ENCODE assay signal across 23 cellular contexts in the genomic region with DNA sequence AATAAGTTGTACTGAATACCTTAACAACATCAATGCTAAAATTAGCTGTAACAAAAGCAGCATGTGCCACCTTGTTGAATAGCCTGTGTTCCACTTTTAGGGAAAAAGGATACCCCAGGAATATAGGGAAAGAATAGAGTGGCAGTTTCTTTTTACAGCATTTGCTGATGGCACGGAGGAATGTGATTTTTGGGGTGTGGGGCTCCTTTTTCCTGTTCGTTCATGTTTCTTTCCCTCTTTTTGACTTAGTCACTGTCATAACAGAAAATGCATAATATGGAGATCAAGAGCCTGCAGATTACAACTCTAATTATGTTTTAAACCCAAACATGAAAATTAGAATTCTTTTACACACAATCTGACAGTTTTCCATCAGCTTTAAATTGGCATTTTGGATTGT.
DNase-seq lines count a peak whose midpoint lies in the region; ATAC-seq and TF ChIP-seq lines count a peak whose summit lies in the region.
"Had no signal": no experiment of that assay in that cellular context is flagged by ENCODE, and none has a peak within 500 bp of the region (broad histone marks: within the 10 kb centered on the region; RNA-seq: fewer than 3 reads in every experiment).

No MANE protein-coding gene starts in this region.

- H3K4me2 ChIP-seq in skeletal muscle satellite cell (ENCODE audit: low read length), result peak overlapping the region; percentile 53
- H3K4me2 ChIP-seq: A549 had no signal

- H3K27me3 Mint-ChIP-seq in activated CD4-positive, alpha-beta T cell treated with anti-CD3 and anti-CD28 coated beads, Interleukin-2, amount 10 ng/mL, durations not matched to agents 24 days and 14 days, result peaks cover 11% of the 10 kb centered on the region
- H3K27me3 Mint-ChIP-seq: IgD-negative memory B cell had no signal

- TF ChIP-seq CTCF in RWPE1 (conservative IDR thresholded peaks at IDR 0.05; ENCODE audit: low read depth), result no peak

- no peak overlapping the region for H3K4me3 ChIP-seq in skeletal muscle satellite cell (ENCODE audit: low read length)
- H3K4me3 ChIP-seq: A549, ascending aorta, gastroesophageal sphincter, MG63, transverse colon had no signal

- H3K4me3 Mint-ChIP-seq in activated CD4-positive, alpha-beta T cell treated with anti-CD3 and anti-CD28 coated beads, Interleukin-2, amount 10 ng/mL, durations not matched to agents 24 days and 14 days, result peak overlapping the region; percentile 24
- H3K4me3 Mint-ChIP-seq: activated naive CD4-positive, alpha-beta T cell treated with anti-CD3 and anti-CD28 coated beads, Interleukin-2, amount 50 U/mL, for 24 hours; H9; IgD-negative memory B cell had no signal

- CTCF ChIA-PET in RWPE1 (lab: Yijun Ruan, JAX), result no interaction called here

- H3K4me1 ChIP-seq in skeletal muscle satellite cell (ENCODE audit: control insufficient read depth, insufficient read depth, low read length), result peaks cover 17% of the 10 kb centered on the region

- peaks cover 56% of the 10 kb centered on the region for H3K4me1 Mint-ChIP-seq in activated CD4-positive, alpha-beta T cell treated with anti-CD3 and anti-CD28 coated beads, Interleukin-2, amount 10 ng/mL, durations not matched to agents 24 days and 14 days

- H3K27ac ChIP-seq in RWPE1, result no peak overlapping the region
- H3K27ac ChIP-seq in epithelial cell of prostate, result peak overlapping the region; percentile 25
- H3K27ac ChIP-seq: ascending aorta, neutrophil, transverse colon had no signal

- POLR2A ChIA-PET in RWPE1 (lab: Yijun Ruan, JAX; ENCODE audit: low non-redundant PET), result no interaction called here

- intact Hi-C loops in activated CD4-positive, alpha-beta T cell treated with anti-CD3 and anti-CD28 coated beads, Interleukin-2, amount 10 ng/mL, durations not matched to agents 24 days and 14 days (cut with micrococcal nuclease), result no loop called here
- intact Hi-C loops in posterior cingulate gyrus (cut with DNase I), result no loop called here

- no peak for DNase-seq in activated CD4-positive, alpha-beta T cell treated with anti-CD3 and anti-CD28 coated beads, Interleukin-2, amount 10 ng/mL, durations not matched to agents 24 days and 14 days
- no peak for DNase-seq in activated CD4-positive, alpha-beta T cell treated with anti-CD3 and anti-CD28 coated beads, Interleukin-2, amount 50 U/mL, for 1 hour
- DNase-seq in RWPE1 (ENCODE audit: low spot score) (peak; percentile 46), epithelial cell of prostate (ENCODE audit: low read depth, low spot score) (no peak), activated T-cell treated with anti-CD3 and anti-CD28 coated beads for 4 hours (no peak), posterior cingulate gyrus (no peak)
- DNase-seq: activated T-cell treated with anti-CD3 and anti-CD28 coated beads, Interleukin-2, amount 50 U/mL, for 48 hours; C1 segment of cervical spinal cord; cerebellar nuclear complex; H9; hypothalamus; MG63; NCI-H1417 treated with DMSO at 0.1 percent for 48 hours; transverse colon had no signal

- no peak for ATAC-seq in GM18520 (IDR thresholded peaks at IDR 0.05; ENCODE audit: unreplicated experiment)
- ATAC-seq: A549; activated CD4-positive, CD25-positive, alpha-beta regulatory T cell treated with anti-CD3 and anti-CD28 coated beads, Interleukin-2, amount 50 U/mL, for 24 hours; gastroesophageal sphincter had no signal

- H3K36me3 ChIP-seq in skeletal muscle satellite cell (ENCODE audit: insufficient read depth, low read length), result peaks cover 3% of the 10 kb centered on the region
- H3K36me3 ChIP-seq: ascending aorta, neutrophil, transverse colon had no signal

- H3K36me3 Mint-ChIP-seq in activated CD4-positive, alpha-beta T cell treated with anti-CD3 and anti-CD28 coated beads, Interleukin-2, amount 10 ng/mL, durations not matched to agents 24 days and 14 days (ENCODE audit: low read depth), result peaks cover 6% of the 10 kb centered on the region
- H3K36me3 Mint-ChIP-seq: activated naive CD4-positive, alpha-beta T cell treated with anti-CD3 and anti-CD28 coated beads, Interleukin-2, amount 50 U/mL, for 24 hours; IgD-negative memory B cell had no signal

- no peaks in the 10 kb centered on the region for H3K9me3 ChIP-seq in skeletal muscle satellite cell (replicated peaks; ENCODE audit: low read length)
- H3K9me3 ChIP-seq: ascending aorta, gastroesophageal sphincter, neutrophil, transverse colon had no signal

- no peak overlapping the region for H3K27ac Mint-ChIP-seq in activated CD4-positive, alpha-beta T cell treated with anti-CD3 and anti-CD28 coated beads, Interleukin-2, amount 10 ng/mL, durations not matched to agents 24 days and 14 days
- H3K27ac Mint-ChIP-seq: activated naive CD4-positive, alpha-beta T cell treated with anti-CD3 and anti-CD28 coated beads, Interleukin-2, amount 50 U/mL, for 24 hours; H9; IgD-negative memory B cell had no signal

- H3K9me3 Mint-ChIP-seq in activated CD4-positive, alpha-beta T cell treated with anti-CD3 and anti-CD28 coated beads, Interleukin-2, amount 10 ng/mL, durations not matched to agents 24 days and 14 days, result no peaks in the 10 kb centered on the region
- H3K9me3 Mint-ChIP-seq: activated naive CD4-positive, alpha-beta T cell treated with anti-CD3 and anti-CD28 coated beads, Interleukin-2, amount 50 U/mL, for 24 hours; IgD-negative memory B cell had no signal

- H3K9ac ChIP-seq in skeletal muscle satellite cell (ENCODE audit: low read depth, low read length), result no peak overlapping the region

- no peaks in the 10 kb centered on the region for H3K27me3 ChIP-seq in skeletal muscle satellite cell (ENCODE audit: control insufficient read depth, insufficient read depth, low read length)
- H3K27me3 ChIP-seq: ascending aorta, gastroesophageal sphincter, MG63, neutrophil, transverse colon had no signal
